Comparison of ENCODE assay signal across 24 cellular contexts in genomic region chr3:177692304-177692703, GRCh38.
"Had no signal": no experiment of that assay in that cellular context is flagged by ENCODE, and none has a peak within 500 bp of the region (broad histone marks: within the 10 kb centered on the region; RNA-seq: fewer than 3 reads in every experiment).

No MANE protein-coding gene starts in this region.

- H3K27ac ChIP-seq: coronary artery, esophagus muscularis mucosa, foreskin keratinocyte, gastroesophageal sphincter, heart left ventricle, hepatocyte, left lung, lower lobe of right lung had no signal

- ATAC-seq: foreskin keratinocyte; gastroesophageal sphincter; heart left ventricle; left colon; left lung; left ventricle myocardium superior; lower lobe of right lung; naive thymus-derived CD4-positive, alpha-beta T cell; natural killer cell had no signal

- FAIRE-seq: endothelial cell of umbilical vein, kidney had no signal

- H3K4me1 ChIP-seq: foreskin keratinocyte, gastroesophageal sphincter, left lung, lower lobe of right lung had no signal

- H3K9me3 ChIP-seq: esophagus muscularis mucosa, gastroesophageal sphincter, heart left ventricle, left lung, lower lobe of right lung had no signal

- H3K79me2 ChIP-seq: hepatocyte had no signal

- DNase-seq: dermis blood vessel endothelial cell; dorsolateral prefrontal cortex; effector CD4-positive, alpha-beta T cell; effector memory CD4-positive, alpha-beta T cell; foreskin keratinocyte; heart left ventricle; hypothalamus; immature natural killer cell; islet precursor cell; kidney; kidney glomerular epithelial cell; left colon; left lung; left ventricle myocardium superior; lower lobe of right lung; mesendoderm; midbrain; naive thymus-derived CD4-positive, alpha-beta T cell; natural killer cell had no signal

- H2AFZ ChIP-seq: hepatocyte had no signal

- H3K36me3 ChIP-seq: esophagus muscularis mucosa, gastroesophageal sphincter, heart left ventricle, left lung, lower lobe of right lung had no signal

- H3K4me2 ChIP-seq: hepatocyte had no signal

- H3K4me3 ChIP-seq: coronary artery, dorsolateral prefrontal cortex, esophagus muscularis mucosa, gastroesophageal sphincter, heart left ventricle, hepatocyte, left lung, lower lobe of right lung had no signal

- H3K27me3 ChIP-seq: dorsolateral prefrontal cortex, esophagus muscularis mucosa, foreskin keratinocyte, gastroesophageal sphincter, heart left ventricle, hepatocyte, left lung had no signal
